Comparison of ENCODE assay signal across 15 cellular contexts in genomic region chr1:64983110-64983509, GRCh38. TPM values are rescaled to one million over a fixed set of nuclear protein-coding genes. Genes with fewer than 3 reads are reported as not detected.
DNase-seq lines count a peak whose midpoint lies in the region; ATAC-seq lines count a peak whose summit lies in the region.
"Had no signal": no experiment of that assay in that cellular context is flagged by ENCODE, and none has a peak within 500 bp of the region (broad histone marks: within the 10 kb centered on the region; RNA-seq: fewer than 3 reads in every experiment).

No MANE protein-coding gene starts in this region.

- ATAC-seq in GM18858 (IDR thresholded peaks at IDR 0.05; ENCODE audit: unreplicated experiment), result no peak
- ATAC-seq: Right ventricle myocardium inferior had no signal

- DNase-seq in DMS79 (lab: John Stamatoyannopoulos, UW), result peak; percentile 3
- DNase-seq in DMS79 treated with DMSO at 0.1 percent for 48 hours (lab: John Stamatoyannopoulos, UW), result no peak
- DNase-seq in SK-MEL-5 (ENCODE audit: low read depth, low spot score), result peak; percentile 15
- peak; percentile 15 for DNase-seq in fibroblast of gingiva (ENCODE audit: low read depth)
- DNase-seq in retina, result peak; percentile 17
- DNase-seq in NCI-H128 (lab: John Stamatoyannopoulos, UW; ENCODE audit: unreplicated experiment), result no peak
- DNase-seq in SW480 (ENCODE audit: low spot score), result no peak
- DNase-seq: activated CD4-positive, alpha-beta T cell treated with anti-CD3 and anti-CD28 coated beads for 4 hours; dorsolateral prefrontal cortex; KBM-7; NCI-H2107; spleen; stimulated activated CD8-positive, alpha-beta memory T cell treated with anti-CD3 and anti-CD28 coated beads, Interleukin-4, amount 100 ng/mL, for 48 hours had no signal

- in situ Hi-C loops in SK-MEL-5 (cut with HindIII; ENCODE audit: low pct_unique_long_range_greater_than_20kb, low sequenced_read_pairs), result no loop called here

RNA-seq across cellular contexts. Expression of gene JAK1, which starts 16.8 kb away (rescaled TPM):
- total RNA-seq in SK-MEL-5 (2014; rRNA removed; shearing (Covaris generic)), result 41.3 and 43.5 TPM in 2 replicates
- polyA plus RNA-seq in SK-MEL-5 (2015; cell fraction: cytosol; rRNA removed), result 36.4 and 41.3 TPM in 2 replicates
- polyA plus RNA-seq in SK-MEL-5 (2015; cell fraction: nucleus; rRNA removed), result 53.7 and 56.1 TPM in 2 replicates

Comparison
In these comparisons a context has a peak if more than half of its experiments do, and no peak if none do; other contexts are left out.
1. DNase-seq: peak in DMS79 (single experiment), SK-MEL-5 (single experiment), fibroblast of gingiva (single experiment) and retina (single experiment); none in DMS79 treated with DMSO at 0.1 percent for 48 hours (single experiment), NCI-H128 (single experiment) and SW480 (single experiment).